In genomic region chr16:3021449-3022207, GRCh38 we compare ENCODE assay signal across 8 cellular contexts. TPM values are rescaled to one million over a fixed set of nuclear protein-coding genes. Genes with fewer than 3 reads are reported as not detected.
DNase-seq lines count a peak whose midpoint lies in the region; ATAC-seq lines count a peak whose summit lies in the region.

No MANE protein-coding gene starts in this region.

- H3K27me3 Mint-ChIP-seq in T-helper 2 cell treated with Interferon-gamma antibody and Interleukin-4, amounts not matched to agents 5 μg/mL and 100 μg/mL, for 36 hours (ENCODE audit: low read depth) = peaks cover 7% of the 10 kb centered on the region

- WGBS in right cardiac atrium = 12% methylated on average over 25 of the region's 25 CpGs

- peak overlapping the region; percentile 92 for H3K27ac ChIP-seq in right cardiac atrium (ENCODE audit: low read length)

- H3K4me1 Mint-ChIP-seq in T-helper 2 cell treated with Interferon-gamma antibody and Interleukin-4, amounts not matched to agents 5 μg/mL and 100 μg/mL, for 36 hours (ENCODE audit: low read depth) = peaks cover 40% of the 10 kb centered on the region

- no peaks in the 10 kb centered on the region for H3K9me3 ChIP-seq in right cardiac atrium (ENCODE audit: control insufficient read depth, low read length)

- DNase-seq in Daoy (ENCODE audit: low read depth) (peak; percentile 98), KG1 (lab: John Stamatoyannopoulos, UW) (peak; percentile 57), amniotic stem cell (lab: John Stamatoyannopoulos, UW) (peak; percentile 83), right cardiac atrium (peak; percentile 87 to 93 (median 92)), sciatic nerve (ENCODE audit: low spot score) (peak; percentile 88)
- peak; percentile 72 for DNase-seq in T-helper 2 cell treated with Interferon-gamma antibody and Interleukin-4, amounts not matched to agents 5 μg/mL and 100 μg/mL, for 36 hours (ENCODE audit: low spot score)

- peaks cover 17% of the 10 kb centered on the region for H3K36me3 Mint-ChIP-seq in T-helper 2 cell treated with Interferon-gamma antibody and Interleukin-4, amounts not matched to agents 5 μg/mL and 100 μg/mL, for 36 hours (ENCODE audit: low read depth)

- no peaks in the 10 kb centered on the region for H3K9me3 Mint-ChIP-seq in T-helper 2 cell treated with Interferon-gamma antibody and Interleukin-4, amounts not matched to agents 5 μg/mL and 100 μg/mL, for 36 hours

- ATAC-seq in right cardiac atrium = peak; percentile 54 to 56
- peak; percentile 44 for ATAC-seq in sciatic nerve
- ATAC-seq in HG02623 (IDR thresholded peaks at IDR 0.05; ENCODE audit: unreplicated experiment) = no peak
- no peak for ATAC-seq in HG03175 (IDR thresholded peaks at IDR 0.05; ENCODE audit: unreplicated experiment)

- H3K4me3 ChIP-seq in right cardiac atrium (ENCODE audit: low read length) = peak overlapping the region; percentile 85

- no peaks in the 10 kb centered on the region for H3K27me3 ChIP-seq in right cardiac atrium (ENCODE audit: control insufficient read depth, insufficient read depth)

- intact Hi-C loops in right cardiac atrium (cut with DNase I) = no loop called here
- intact Hi-C loops in sciatic nerve (cut with DNase I) = no loop called here

- H3K4me3 Mint-ChIP-seq in T-helper 2 cell treated with Interferon-gamma antibody and Interleukin-4, amounts not matched to agents 5 μg/mL and 100 μg/mL, for 36 hours = peak overlapping the region; percentile 90

- peak overlapping the region; percentile 76 for H3K27ac Mint-ChIP-seq in T-helper 2 cell treated with Interferon-gamma antibody and Interleukin-4, amounts not matched to agents 5 μg/mL and 100 μg/mL, for 36 hours

- peaks cover 10% of the 10 kb centered on the region for H3K4me1 ChIP-seq in right cardiac atrium (ENCODE audit: control insufficient read depth, insufficient read depth, low read length)

RNA-seq across cellular contexts. Expression of gene TNFRSF12A, which starts 1.5 kb away (rescaled TPM):
- 307 and 390 TPM in 2 replicates for total RNA-seq in Daoy (2014; rRNA removed; shearing (Covaris generic))
- total RNA-seq in right cardiac atrium (10 to 100 TPM; 13.8 to 50.8 (median 28.0) TPM), sciatic nerve (13.6 TPM)
- 94.7 TPM for polyA plus RNA-seq in right cardiac atrium

RNA-seq across cellular contexts. Expression of gene HCFC1R1, which starts 2.1 kb away (rescaled TPM):
- total RNA-seq in Daoy (2014; rRNA removed; shearing (Covaris generic)) = 1.8 and 4.7 TPM in 2 replicates
- total RNA-seq in right cardiac atrium (10 to 100 TPM; 43.7 to 80.5 (median 64.6) TPM), sciatic nerve (65.9 TPM)
- 122 TPM for polyA plus RNA-seq in right cardiac atrium

RNA-seq across cellular contexts. Expression of gene THOC6, which starts 2.2 kb away (rescaled TPM):
- 24.0 and 25.5 TPM in 2 replicates for total RNA-seq in Daoy (2014; rRNA removed; shearing (Covaris generic))
- total RNA-seq in right cardiac atrium (10 to 100 TPM; 11.1 to 13.7 (median 13.0) TPM), sciatic nerve (13.6 TPM)
- polyA plus RNA-seq in right cardiac atrium = 13.1 TPM

RNA-seq across cellular contexts. Expression of gene CLDN6, which starts 3.6 kb away (rescaled TPM):
- total RNA-seq in Daoy (2014; rRNA removed; shearing (Covaris generic)) = not detected in 2 replicates
- total RNA-seq in right cardiac atrium (not detected), sciatic nerve (not detected)
- polyA plus RNA-seq in right cardiac atrium = not detected

RNA-seq across cellular contexts. Expression of gene CLDN9, which starts 8.9 kb away (rescaled TPM):
- not detected in 2 replicates for total RNA-seq in Daoy (2014; rRNA removed; shearing (Covaris generic))
- total RNA-seq in right cardiac atrium = under 1 TPM; 0.14 to 0.46 (median 0.25) TPM
- polyA plus RNA-seq in right cardiac atrium = 0.41 TPM
- total RNA-seq in sciatic nerve = 0.53 TPM

Comparison
In these comparisons a context has a peak if more than half of its experiments do, and no peak if none do; other contexts are left out.
1. ATAC-seq: peak in right cardiac atrium (2 of 2) and sciatic nerve (single experiment); none in HG02623 (single experiment) and HG03175 (single experiment).
2. Peak in every context shown above with its lines, with median percentiles within 50 percentile points of each other: DNase-seq.